Comparison of ENCODE assay signal across 2 cellular contexts in genomic region chr9:115115117-115115880, GRCh38.
TF ChIP-seq lines count a peak whose summit lies in the region.

No MANE protein-coding gene starts in this region.

TF ChIP-seq in SK-N-SH, 30 proteins besides CTCF, POLR2A, EP300 and RAD21 (continued from another document):
- TF ChIP-seq RCOR1 (IDR thresholded peaks at IDR 0.05; ENCODE audit: low read length) (no peak), USF1 (IDR thresholded peaks at IDR 0.05; ENCODE audit: borderline replicate concordance, low read depth) (no peak), MXI1 (IDR thresholded peaks at IDR 0.05; ENCODE audit: low read depth, low read length) (no peak), NRF1 (IDR thresholded peaks at IDR 0.05; ENCODE audit: low read depth, low read length) (no peak), CHD2 (IDR thresholded peaks at IDR 0.05; ENCODE audit: low read length, partially characterized antibody) (no peak), PBX3 (IDR thresholded peaks at IDR 0.05) (peak; percentile 70), RXRA (IDR thresholded peaks at IDR 0.05; ENCODE audit: borderline replicate concordance, low read depth) (no peak), YY1 (IDR thresholded peaks at IDR 0.05; ENCODE audit: low read depth) (no peak), USF2 (IDR thresholded peaks at IDR 0.05; ENCODE audit: borderline replicate concordance, low read depth, low read length) (no peak), NFIC (IDR thresholded peaks at IDR 0.05; ENCODE audit: borderline replicate concordance) (no peak), FOSL2 (IDR thresholded peaks at IDR 0.05; ENCODE audit: borderline replicate concordance, low read depth) (peak; percentile 42; the same call in 1 of the 2 replicates), ELF1 (IDR thresholded peaks at IDR 0.05) (no peak), GATA2 (CRISPR knock-in tag; IDR thresholded peaks at IDR 0.05) (no peak), TEAD4 (IDR thresholded peaks at IDR 0.05; ENCODE audit: borderline replicate concordance, insufficient read depth) (no peak), JUND (IDR thresholded peaks at IDR 0.05) (peak; percentile 23; the same call in 1 of the 2 replicates), FOXJ3 (CRISPR knock-in tag; IDR thresholded peaks at IDR 0.05) (no peak)

TF ChIP-seq in SK-N-SH treated with all-trans-retinoic acid at 6 μM for 48 hours, 23 proteins besides CTCF, POLR2A, EP300 and RAD21 (continued from another document):
- TF ChIP-seq CSRNP3 (CRISPR knock-in tag; IDR thresholded peaks at IDR 0.05), result no peak
